Comparison of ENCODE assay signal across 20 cellular contexts in genomic region chr7:37007731-37008130, GRCh38.
"Had no signal": no experiment of that assay in that cellular context is flagged by ENCODE, and none has a peak within 500 bp of the region (broad histone marks: within the 10 kb centered on the region; RNA-seq: fewer than 3 reads in every experiment).

No MANE protein-coding gene starts in this region.

- H3K4me1 ChIP-seq: ascending aorta, tibial artery had no signal

- H3K9me3 ChIP-seq: ascending aorta, tibial artery had no signal

- H3K27ac ChIP-seq: ascending aorta, parathyroid adenoma, tibial artery had no signal

- H3K36me3 ChIP-seq: ascending aorta, tibial artery had no signal

- H2AFZ ChIP-seq: parathyroid adenoma had no signal

- H3K4me3 ChIP-seq: ascending aorta, lung, tibial artery had no signal

- H3K9ac ChIP-seq: parathyroid adenoma had no signal

- H3K79me2 ChIP-seq: parathyroid adenoma had no signal

- ATAC-seq: activated CD4-positive, CD25-positive, alpha-beta regulatory T cell treated with anti-CD3 and anti-CD28 coated beads, Interleukin-2, amount 50 U/mL, for 24 hours; left lobe of liver; SK-N-SH treated with all-trans-retinoic acid at 6 μM for 48 hours had no signal

- H3K27me3 ChIP-seq: ascending aorta, tibial artery had no signal

- DNase-seq: activated CD4-positive, alpha-beta T cell treated with anti-CD3 and anti-CD28 coated beads, Interleukin-2, amount 50 U/mL, for 1 hour; activated CD8-positive, alpha-beta memory T cell treated with anti-CD3 and anti-CD28 coated beads for 24 hours; activated CD8-positive, alpha-beta memory T cell treated with anti-CD3 and anti-CD28 coated beads, Interleukin-2, amount 50 U/mL, for 48 hours; activated effector memory CD4-positive, alpha-beta T cell treated with anti-CD3 and anti-CD28 coated beads, Interleukin-2, amount 50 U/mL, for 16 hours; activated naive CD4-positive, alpha-beta T cell treated with anti-CD3 and anti-CD28 coated beads, Interleukin-2, amount 50 U/mL, for 16 hours; activated T-cell treated with anti-CD3 and anti-CD28 coated beads, Interleukin-2, amount 50 U/mL, for 48 hours; foreskin melanocyte; retina; stimulated activated CD4-positive, alpha-beta T cell treated with anti-CD3 and anti-CD28 coated beads, Interleukin-1b, Interleukin-23, amount 100 ng/mL, for 48 hours; stimulated activated CD8-positive, alpha-beta memory T cell treated with anti-CD3 and anti-CD28 coated beads, Interleukin-4, amount 100 ng/mL, for 48 hours; stimulated activated naive CD4-positive, alpha-beta T cell treated with Interleukin-2 at 50 U/mL for 16 hours; T-helper 1 cell; T1000; tibial artery had no signal
